ENCODE assay signal across 25 cellular contexts in genomic region chr5:170787216-170787615, GRCh38. TPM values are rescaled to one million over a fixed set of nuclear protein-coding genes. Genes with fewer than 3 reads are reported as not detected.
"Had no signal": no experiment of that assay in that cellular context is flagged by ENCODE, and none has a peak within 500 bp of the region (broad histone marks: within the 10 kb centered on the region; RNA-seq: fewer than 3 reads in every experiment).

No MANE protein-coding gene starts in this region.

- H3K27ac Mint-ChIP-seq: naive thymus-derived CD4-positive, alpha-beta T cell; natural killer cell treated with Interleukin-12 subunit alpha and Interleukin-12 subunit beta and Interleukin-15 and Interleukin-18, amount 100 ng/mL, for 72 hours; progenitor cell of endocrine pancreas; stimulated activated memory B cell treated with anti-CD40 and anti-IgM and Interleukin-4, amounts not matched to agents 10 μg/mL and 1 μg/mL and 100 μg/mL, for 72 hours; stimulated activated naive CD8-positive, alpha-beta T cell treated with anti-CD3 and anti-CD28 coated beads, Interleukin-15, amount 100 ng/mL, for 72 hours had no signal

- H3K4me3 Mint-ChIP-seq: naive thymus-derived CD4-positive, alpha-beta T cell; natural killer cell treated with Interleukin-12 subunit alpha and Interleukin-12 subunit beta and Interleukin-15 and Interleukin-18, amount 100 ng/mL, for 72 hours; stimulated activated memory B cell treated with anti-CD40 and anti-IgM and Interleukin-4, amounts not matched to agents 10 μg/mL and 1 μg/mL and 100 μg/mL, for 72 hours; stimulated activated naive CD8-positive, alpha-beta T cell treated with anti-CD3 and anti-CD28 coated beads, Interleukin-15, amount 100 ng/mL, for 72 hours had no signal

- H3K27me3 ChIP-seq: ovary, right atrium auricular region, right lobe of liver, tibial nerve, upper lobe of right lung had no signal

- FAIRE-seq: urothelium cell line had no signal

- H3K27me3 Mint-ChIP-seq: stimulated activated memory B cell treated with anti-CD40 and anti-IgM and Interleukin-4, amounts not matched to agents 10 μg/mL and 1 μg/mL and 100 μg/mL, for 72 hours; stimulated activated naive CD8-positive, alpha-beta T cell treated with anti-CD3 and anti-CD28 coated beads, Interleukin-15, amount 100 ng/mL, for 72 hours had no signal

- H3K9me3 Mint-ChIP-seq: natural killer cell treated with Interleukin-12 subunit alpha and Interleukin-12 subunit beta and Interleukin-15 and Interleukin-18, amount 100 ng/mL, for 72 hours; stimulated activated memory B cell treated with anti-CD40 and anti-IgM and Interleukin-4, amounts not matched to agents 10 μg/mL and 1 μg/mL and 100 μg/mL, for 72 hours; stimulated activated naive CD8-positive, alpha-beta T cell treated with anti-CD3 and anti-CD28 coated beads, Interleukin-15, amount 100 ng/mL, for 72 hours had no signal

- H3K36me3 Mint-ChIP-seq: naive thymus-derived CD4-positive, alpha-beta T cell; natural killer cell treated with Interleukin-12 subunit alpha and Interleukin-12 subunit beta and Interleukin-15 and Interleukin-18, amount 100 ng/mL, for 72 hours; stimulated activated memory B cell treated with anti-CD40 and anti-IgM and Interleukin-4, amounts not matched to agents 10 μg/mL and 1 μg/mL and 100 μg/mL, for 72 hours had no signal

- ATAC-seq: lower lobe of right lung; mucosa of descending colon; naive thymus-derived CD4-positive, alpha-beta T cell; natural killer cell treated with Interleukin-12 subunit alpha and Interleukin-12 subunit beta and Interleukin-15 and Interleukin-18, amount 100 ng/mL, for 72 hours; right lobe of liver; stimulated activated memory B cell treated with anti-CD40 and anti-IgM and Interleukin-4, amounts not matched to agents 10 μg/mL and 1 μg/mL and 100 μg/mL, for 72 hours; stimulated activated naive CD8-positive, alpha-beta T cell treated with anti-CD3 and anti-CD28 coated beads, Interleukin-15, amount 100 ng/mL, for 72 hours; upper lobe of right lung had no signal

- H3K4me3 ChIP-seq: lower lobe of right lung, mucosa of descending colon, ovary, right atrium auricular region, right lobe of liver, smooth muscle cell, tibial nerve, upper lobe of right lung had no signal

- H3K36me3 ChIP-seq: lower lobe of right lung, ovary, right atrium auricular region, right lobe of liver, tibial nerve, upper lobe of right lung had no signal

- DNase-seq: islet precursor cell; lower lobe of right lung; mesendoderm; midbrain; mucosa of descending colon; naive thymus-derived CD4-positive, alpha-beta T cell; ovary; right lobe of liver; stimulated activated CD4-positive, alpha-beta T cell treated with anti-CD3 and anti-CD28 coated beads, Interleukin-1b, Interleukin-23, amount 100 ng/mL, for 48 hours; stimulated activated CD4-positive, alpha-beta T cell treated with anti-CD3 and anti-CD28 coated beads, Interleukin-2, amount 100 ng/mL, for 48 hours; stimulated activated CD4-positive, alpha-beta T cell treated with anti-CD3 and anti-CD28 coated beads, Interleukin-4, amount 100 ng/mL, for 4 hours; stimulated activated CD8-positive, alpha-beta memory T cell treated with anti-CD3 and anti-CD28 coated beads, Interleukin-4, amount 100 ng/mL, for 48 hours; stimulated activated naive CD4-positive, alpha-beta T cell treated with Interleukin-2 at 50 U/mL for 16 hours; stimulated activated naive CD8-positive, alpha-beta T cell treated with anti-CD3 and anti-CD28 coated beads, Interleukin-15, amount 100 ng/mL, for 72 hours; substantia nigra; upper lobe of right lung had no signal

- H3K27ac ChIP-seq: lower lobe of right lung, ovary, right atrium auricular region, right lobe of liver, tibial nerve, upper lobe of right lung had no signal

- H3K4me1 Mint-ChIP-seq: naive thymus-derived CD4-positive, alpha-beta T cell; stimulated activated naive CD8-positive, alpha-beta T cell treated with anti-CD3 and anti-CD28 coated beads, Interleukin-15, amount 100 ng/mL, for 72 hours had no signal

- H3K9me3 ChIP-seq: lower lobe of right lung, mucosa of descending colon, ovary, right atrium auricular region, right lobe of liver, tibial nerve, upper lobe of right lung had no signal

- H3K4me2 ChIP-seq: smooth muscle cell had no signal

- H3K4me1 ChIP-seq: right lobe of liver, upper lobe of right lung had no signal

RNA-seq across cellular contexts. Expression of gene GABRP, which starts 3.7 kb away (rescaled TPM):
- total RNA-seq: myocyte; naive thymus-derived CD4-positive, alpha-beta T cell; natural killer cell treated with Interleukin-12 subunit alpha and Interleukin-12 subunit beta and Interleukin-15 and Interleukin-18, amount 100 ng/mL, for 72 hours; upper lobe of right lung had no signal
- polyA plus RNA-seq: naive thymus-derived CD4-positive, alpha-beta T cell; neural cell had no signal
